In the genomic region with DNA sequence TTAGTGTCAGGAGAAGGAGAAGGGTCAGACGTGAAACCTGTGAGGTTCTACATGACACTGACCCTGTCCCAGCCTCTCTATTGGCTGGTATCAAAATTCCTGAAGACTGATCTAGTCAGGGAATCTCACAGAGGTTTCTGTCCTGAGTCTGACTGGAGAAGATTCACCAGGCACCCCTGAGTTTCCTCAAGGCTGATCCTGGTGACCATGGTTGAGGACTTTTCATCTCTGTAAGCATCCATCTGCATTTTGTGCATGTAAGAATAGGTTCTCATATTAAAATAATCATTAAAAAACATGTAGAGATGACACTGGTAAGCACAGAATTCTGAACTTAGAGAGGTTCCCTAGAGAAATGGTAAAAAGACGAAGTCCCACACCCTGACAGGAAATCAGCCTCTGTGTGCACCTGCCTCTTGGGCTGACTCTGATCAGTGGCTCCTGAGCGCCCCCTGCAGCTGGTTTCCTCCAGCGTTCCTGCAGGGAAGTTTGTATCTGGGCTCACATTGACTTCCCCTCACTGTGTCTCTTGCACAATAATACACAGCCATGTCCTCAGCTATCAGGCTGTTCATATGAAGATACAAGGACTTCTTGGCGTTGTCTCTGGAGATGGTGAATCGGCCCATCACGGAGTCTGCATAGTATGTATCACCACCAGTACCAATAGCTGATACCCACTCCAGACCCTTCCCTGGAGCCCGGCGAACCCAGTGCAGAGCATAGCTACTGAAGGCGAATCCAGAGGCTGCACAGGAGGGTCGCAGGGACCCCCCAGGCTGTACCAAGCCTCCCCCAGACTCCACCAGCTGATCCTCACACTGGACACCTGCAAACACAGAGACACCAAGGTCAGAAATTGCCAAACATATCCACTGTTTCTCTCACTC, we compare ENCODE assay signal across 9 cellular contexts.
A peak's percentile ranks its signal among the peaks of the same experiment; 100 is the strongest.
DNase-seq lines count a peak whose midpoint lies in the region; FAIRE-seq and TF ChIP-seq lines count a peak whose summit lies in the region.
"Had no signal": no experiment of that assay in that cellular context is flagged by ENCODE, and none has a peak within 500 bp of the region (broad histone marks: within the 10 kb centered on the region; RNA-seq: fewer than 3 reads in every experiment).

No MANE protein-coding gene starts in this region.

- DNase-seq in Calu3: peak; percentile 20
- peak; percentile 31 for DNase-seq in NCI-H1694 treated with DMSO at 0.1 percent for 48 hours (lab: John Stamatoyannopoulos, UW)
- peak; percentile 75 for DNase-seq in activated T-cell treated with anti-CD3 and anti-CD28 coated beads for 48 hours (ENCODE audit: low read depth)
- DNase-seq in stimulated activated CD4-positive, alpha-beta T cell treated with anti-CD3 and anti-CD28 coated beads, Interleukin-12 subunit alpha, Interleukin-12 subunit beta, amount 100 ng/mL, for 24 hours (ENCODE audit: low read depth in 2 of 2): peak; percentile 62 to 86
- DNase-seq in islet precursor cell: no peak
- no peak for DNase-seq in dedifferentiated amniotic fluid mesenchymal stem cell (ENCODE audit: extremely low spot score)
- DNase-seq in HTR-8/SVneo (ENCODE audit: insufficient read length, low spot score): no peak
- DNase-seq in kidney tubule cell (ENCODE audit: low spot score): no peak

- H3K4me3 Mint-ChIP-seq in Calu3 (ENCODE audit: low read depth, unreplicated experiment): no peak overlapping the region
- H3K4me3 Mint-ChIP-seq: brain had no signal

- no peak overlapping the region for H3K27ac Mint-ChIP-seq in Calu3 (ENCODE audit: unreplicated experiment)
- H3K27ac Mint-ChIP-seq: brain had no signal

- no peaks in the 10 kb centered on the region for H3K9me3 Mint-ChIP-seq in Calu3 (ENCODE audit: low read depth, unreplicated experiment)

- no peaks in the 10 kb centered on the region for H3K4me1 Mint-ChIP-seq in Calu3 (ENCODE audit: low read depth, unreplicated experiment)
- H3K4me1 Mint-ChIP-seq: brain had no signal

- peaks cover 51% of the 10 kb centered on the region for H3K27me3 Mint-ChIP-seq in Calu3 (ENCODE audit: unreplicated experiment)
- H3K27me3 Mint-ChIP-seq: brain had no signal

- CTCF ChIA-PET in Calu3 (lab: Charles Lee): interaction anchor here (0.6 kb wide), 1 partner anchor 52 kb away, joined by 6 read pairs; no protein-coding TSS in a partner anchor

- H3K36me3 Mint-ChIP-seq in Calu3 (ENCODE audit: insufficient read depth, unreplicated experiment): no peaks in the 10 kb centered on the region
- H3K36me3 Mint-ChIP-seq: brain had no signal

- intact Hi-C loops in Calu3 (cut with micrococcal nuclease; ENCODE audit: unreplicated experiment): no loop called here

- FAIRE-seq in HTR-8/SVneo (lab: Jason Lieb, UNC): no peak

- no TSS peak for BruUV-seq in Calu3 (replicated peaks; lab: Mats Ljungman, UMichigan)

- no peak for TF ChIP-seq CTCF in Calu3 (IDR thresholded peaks at IDR 0.05; ENCODE audit: unreplicated experiment)

Comparison
In these comparisons a context has a peak if more than half of its experiments do, and no peak if none do; other contexts are left out.
1. DNase-seq: peak in Calu3 (single experiment), NCI-H1694 treated with DMSO at 0.1 percent for 48 hours (single experiment), activated T-cell treated with anti-CD3 and anti-CD28 coated beads for 48 hours (single experiment) and stimulated activated CD4-positive, alpha-beta T cell treated with anti-CD3 and anti-CD28 coated beads, Interleukin-12 subunit alpha, Interleukin-12 subunit beta, amount 100 ng/mL, for 24 hours (2 of 2); none in islet precursor cell (single experiment), dedifferentiated amniotic fluid mesenchymal stem cell (single experiment), HTR-8/SVneo (single experiment) and kidney tubule cell (single experiment).